ENCODE assay signal across 14 cellular contexts in the genomic region with DNA sequence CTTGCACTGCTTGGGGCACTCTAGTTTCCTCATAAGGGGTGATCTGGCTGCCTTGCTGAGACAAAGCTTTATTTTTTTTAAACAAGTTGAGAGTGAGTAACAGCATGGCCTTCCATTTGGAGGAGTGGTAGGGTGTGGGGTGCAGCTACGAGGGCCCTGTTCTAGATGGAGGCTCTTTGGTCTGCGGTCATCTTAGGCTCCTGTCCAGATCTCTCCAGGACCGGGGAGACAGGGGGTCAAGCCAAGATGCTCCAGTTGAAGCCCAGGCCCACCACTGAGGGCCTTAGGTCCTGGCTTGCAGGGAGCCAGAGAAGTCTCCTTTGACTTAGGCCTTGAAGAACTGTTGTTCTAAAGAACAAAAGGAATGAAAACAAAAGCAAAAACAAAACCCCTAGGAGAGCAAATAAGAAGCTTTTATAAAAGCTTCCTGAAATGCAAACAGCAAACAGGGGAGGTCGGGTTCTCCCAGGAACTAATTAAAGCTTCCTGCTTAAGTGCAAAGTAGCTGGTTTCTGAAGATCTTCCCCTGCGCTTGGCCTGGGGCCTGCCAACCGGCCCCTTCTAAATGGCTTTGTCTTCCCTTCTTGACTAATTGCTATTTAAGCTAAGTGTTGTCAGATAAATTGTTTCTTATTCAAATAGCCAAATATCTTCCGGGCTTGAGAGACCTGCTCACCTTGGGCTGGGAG.
DNase-seq lines count a peak whose midpoint lies in the region; TF ChIP-seq lines count a peak whose summit lies in the region.
"Had no signal": no experiment of that assay in that cellular context is flagged by ENCODE, and none has a peak within 500 bp of the region (broad histone marks: within the 10 kb centered on the region; RNA-seq: fewer than 3 reads in every experiment).

No MANE protein-coding gene starts in this region.

- no peak overlapping the region for H3K4me3 ChIP-seq in left ventricle myocardium inferior
- H3K4me3 ChIP-seq: BLaER1 treated with 17β-estradiol and CSF1 and Interleukin-3, amounts not matched to agents 10 nM and 100 nM; GM23338; HAP-1 had no signal

- no peaks in the 10 kb centered on the region for H3K36me3 Mint-ChIP-seq in osteocyte (ENCODE audit: unreplicated experiment)
- H3K36me3 Mint-ChIP-seq: CD4-positive, CD25-positive, alpha-beta regulatory T cell had no signal

- H3K36me3 ChIP-seq in left ventricle myocardium inferior, result no peaks in the 10 kb centered on the region
- H3K36me3 ChIP-seq: HAP-1 had no signal

- no peak overlapping the region for H3K27ac ChIP-seq in left ventricle myocardium inferior (replicated peaks)
- H3K27ac ChIP-seq: BLaER1 treated with 17β-estradiol and CSF1 and Interleukin-3, amounts not matched to agents 10 nM and 100 nM had no signal

- no peak overlapping the region for H3K27ac Mint-ChIP-seq in osteocyte (ENCODE audit: unreplicated experiment)
- H3K27ac Mint-ChIP-seq: CD4-positive, CD25-positive, alpha-beta regulatory T cell; GM23338 had no signal

- TF ChIP-seq CTCF in left ventricle myocardium inferior (IDR thresholded peaks at IDR 0.05; ENCODE audit: borderline replicate concordance), result no peak
- TF ChIP-seq CTCF in osteocyte (IDR thresholded peaks at IDR 0.05), result no peak

- H3K4me1 ChIP-seq in left ventricle myocardium inferior, result no peaks in the 10 kb centered on the region
- H3K4me1 ChIP-seq: BLaER1 treated with 17β-estradiol and CSF1 and Interleukin-3, amounts not matched to agents 10 nM and 100 nM; HAP-1 had no signal

- H3K9me3 ChIP-seq in left ventricle myocardium inferior (replicated peaks), result peaks cover 34% of the 10 kb centered on the region
- H3K9me3 ChIP-seq: HAP-1 had no signal

- DNase-seq in cardiac septum (ENCODE audit: low spot score), result peak; percentile 31
- no peak for DNase-seq in left ventricle myocardium inferior
- peak; percentile 28 for DNase-seq in ecto neural progenitor cell (ENCODE audit: low spot score)
- peak; percentile 46 for DNase-seq in osteocyte (ENCODE audit: extremely low spot score, unreplicated experiment)
- no peak for DNase-seq in NCI-H510A (lab: John Stamatoyannopoulos, UW)
- no peak for DNase-seq in nucleus accumbens (lab: John Stamatoyannopoulos, UW)
- no peak for DNase-seq in NOMO-1 treated with dmso at 0.1 percent for 144 hours (lab: John Stamatoyannopoulos, UW; ENCODE audit: unreplicated experiment)
- DNase-seq: ACHN; CD4-positive, CD25-positive, alpha-beta regulatory T cell; DMS 273 treated with DMSO at 0.1 percent for 48 hours; DMS79 had no signal

- H3K27me3 Mint-ChIP-seq in osteocyte (ENCODE audit: unreplicated experiment), result no peaks in the 10 kb centered on the region

- H3K4me3 Mint-ChIP-seq in osteocyte (ENCODE audit: unreplicated experiment), result no peak overlapping the region
- H3K4me3 Mint-ChIP-seq: CD4-positive, CD25-positive, alpha-beta regulatory T cell; GM23338 had no signal

- H3K27me3 ChIP-seq in left ventricle myocardium inferior (ENCODE audit: low read depth), result peaks cover 18% of the 10 kb centered on the region
- H3K27me3 ChIP-seq: BLaER1 treated with 17β-estradiol and CSF1 and Interleukin-3, amounts not matched to agents 10 nM and 100 nM had no signal

- no peaks in the 10 kb centered on the region for H3K4me1 Mint-ChIP-seq in osteocyte (ENCODE audit: unreplicated experiment)
- H3K4me1 Mint-ChIP-seq: CD4-positive, CD25-positive, alpha-beta regulatory T cell; GM23338 had no signal

- H3K9me3 Mint-ChIP-seq in osteocyte (ENCODE audit: unreplicated experiment), result peaks cover 53% of the 10 kb centered on the region

- intact Hi-C loops in cardiac septum (cut with DNase I), result no loop called here
- intact Hi-C loops in left ventricle myocardium inferior (cut with micrococcal nuclease), result no loop called here

Comparison
In these comparisons a context has a peak if more than half of its experiments do, and no peak if none do; other contexts are left out.
1. DNase-seq: peak in cardiac septum (single experiment), ecto neural progenitor cell (single experiment) and osteocyte (single experiment); none in left ventricle myocardium inferior (single experiment), NCI-H510A (single experiment), nucleus accumbens (0 of 56) and NOMO-1 treated with dmso at 0.1 percent for 144 hours (single experiment).